In genomic region chr15:41487802-41488201, GRCh38 we compare ENCODE assay signal across 18 cellular contexts. TPM values are rescaled to one million over a fixed set of nuclear protein-coding genes. Genes with fewer than 3 reads are reported as not detected.
DNase-seq lines count a peak whose midpoint lies in the region; ATAC-seq, FAIRE-seq and TF ChIP-seq lines count a peak whose summit lies in the region.
"Had no signal": no experiment of that assay in that cellular context is flagged by ENCODE, and none has a peak within 500 bp of the region (broad histone marks: within the 10 kb centered on the region; RNA-seq: fewer than 3 reads in every experiment).

No MANE protein-coding gene starts in this region.

- H3K4me1 Mint-ChIP-seq in Caco-2 (ENCODE audit: low read depth, unreplicated experiment): peaks cover 14% of the 10 kb centered on the region
- peaks cover 63% of the 10 kb centered on the region for H3K4me1 Mint-ChIP-seq in activated naive CD8-positive, alpha-beta T cell treated with anti-CD3 and anti-CD28 coated beads, Interleukin-2, amount 50 U/mL, for 24 hours

- ATAC-seq in activated naive CD8-positive, alpha-beta T cell treated with anti-CD3 and anti-CD28 coated beads, Interleukin-2, amount 50 U/mL, for 24 hours: peak; percentile 11
- ATAC-seq in mucosa of descending colon: peak; percentile 10

- no peaks in the 10 kb centered on the region for H3K9me3 ChIP-seq in Caco-2
- no peaks in the 10 kb centered on the region for H3K9me3 ChIP-seq in mucosa of descending colon
- H3K9me3 ChIP-seq in ascending aorta: no peaks in the 10 kb centered on the region
- H3K9me3 ChIP-seq: BLaER1, spleen had no signal

- H3K9me3 Mint-ChIP-seq in Caco-2 (ENCODE audit: unreplicated experiment): no peaks in the 10 kb centered on the region
- H3K9me3 Mint-ChIP-seq in activated naive CD8-positive, alpha-beta T cell treated with anti-CD3 and anti-CD28 coated beads, Interleukin-2, amount 50 U/mL, for 24 hours: no peaks in the 10 kb centered on the region
- H3K9me3 Mint-ChIP-seq: dendritic cell treated with granulocyte-macrophage colony-stimulating factor and Interleukin-4, amounts not matched to agents 40 ng/mL and 50 ng/mL, for 4 days had no signal

- no peak overlapping the region for H3K27ac ChIP-seq in ascending aorta
- H3K27ac ChIP-seq: BLaER1, HL-60, spleen had no signal

- H3K4me3 ChIP-seq in Caco-2 (ENCODE audit: low read depth, low read length) (no peak overlapping the region), mucosa of descending colon (no peak overlapping the region), ascending aorta (no peak overlapping the region), foreskin fibroblast (ENCODE audit: low read depth in 1 of 2, low read length in 2 of 2) (no peak overlapping the region)
- H3K4me3 ChIP-seq: BLaER1, spleen had no signal

- POLR2A ChIA-PET in Caco-2 (lab: Charles Lee): no interaction called here

- H3K27ac Mint-ChIP-seq in Caco-2 (ENCODE audit: unreplicated experiment): peak overlapping the region; percentile 9
- H3K27ac Mint-ChIP-seq in activated naive CD8-positive, alpha-beta T cell treated with anti-CD3 and anti-CD28 coated beads, Interleukin-2, amount 50 U/mL, for 24 hours: peak overlapping the region; percentile 84
- H3K27ac Mint-ChIP-seq: dendritic cell treated with granulocyte-macrophage colony-stimulating factor and Interleukin-4, amounts not matched to agents 40 ng/mL and 50 ng/mL, for 4 days had no signal

- intact Hi-C loops in Caco-2 (cut with micrococcal nuclease; ENCODE audit: unreplicated experiment): no loop called here
- intact Hi-C loops in mucosa of descending colon (cut with DNase I, micrococcal nuclease): no loop called here
- intact Hi-C loops in ascending aorta (cut with DNase I): no loop called here

- H3K27me3 ChIP-seq in Caco-2 (replicated peaks; ENCODE audit: control insufficient read depth, insufficient read depth, low read length) (no peaks in the 10 kb centered on the region), ascending aorta (no peaks in the 10 kb centered on the region)

- H3K36me3 ChIP-seq in Caco-2 (ENCODE audit: control insufficient read depth, insufficient read depth, low read length) (no peaks in the 10 kb centered on the region; the same call in 1 of the 2 replicates), mucosa of descending colon (ENCODE audit: low read depth) (no peaks in the 10 kb centered on the region), ascending aorta (no peaks in the 10 kb centered on the region)

- H3K27me3 Mint-ChIP-seq in Caco-2 (ENCODE audit: insufficient read depth, unreplicated experiment): no peaks in the 10 kb centered on the region
- H3K27me3 Mint-ChIP-seq in activated naive CD8-positive, alpha-beta T cell treated with anti-CD3 and anti-CD28 coated beads, Interleukin-2, amount 50 U/mL, for 24 hours: peaks cover 21% of the 10 kb centered on the region

- H3K4me1 ChIP-seq in Caco-2: peaks cover 9% of the 10 kb centered on the region
- H3K4me1 ChIP-seq in mucosa of descending colon (ENCODE audit: low read depth): peaks cover 15% of the 10 kb centered on the region
- H3K4me1 ChIP-seq in ascending aorta: peaks cover 5 to 6% of the 10 kb centered on the region in 2 donors

- FAIRE-seq in RCC 7860 (lab: Jason Lieb, UNC): no peak

- no peak for DNase-seq in Caco-2
- DNase-seq in RCC 7860 (ENCODE audit: low spot score): peak; percentile 33
- DNase-seq in activated naive CD8-positive, alpha-beta T cell treated with anti-CD3 and anti-CD28 coated beads, Interleukin-2, amount 50 U/mL, for 24 hours: no peak
- peak in 1 of 3 donors; percentile 20 for DNase-seq in mucosa of descending colon
- no peak for DNase-seq in DMS79 treated with DMSO at 0.1 percent for 48 hours (lab: John Stamatoyannopoulos, UW)
- DNase-seq in activated CD4-positive, CD25-positive, alpha-beta regulatory T cell treated with anti-CD3 and anti-CD28 coated beads, Interleukin-2, amount 50 U/mL, for 72 hours: no peak
- no peak for DNase-seq in ascending aorta (ENCODE audit: low spot score in 2 of 2)
- no peak for DNase-seq in foreskin fibroblast
- DNase-seq: DMS79, HCEC 1CT, NCI-H1930, NCI-H524 treated with DMSO at 0.1 percent for 48 hours, occipital lobe had no signal

- H3K4me3 Mint-ChIP-seq in Caco-2 (ENCODE audit: unreplicated experiment): no peak overlapping the region
- H3K4me3 Mint-ChIP-seq in activated naive CD8-positive, alpha-beta T cell treated with anti-CD3 and anti-CD28 coated beads, Interleukin-2, amount 50 U/mL, for 24 hours: peak overlapping the region; percentile 49
- H3K4me3 Mint-ChIP-seq: dendritic cell treated with granulocyte-macrophage colony-stimulating factor and Interleukin-4, amounts not matched to agents 40 ng/mL and 50 ng/mL, for 4 days had no signal

- TF ChIP-seq CTCF in Caco-2 (IDR thresholded peaks at IDR 0.05; ENCODE audit: insufficient read depth in 1 of 2, low read depth in 1 of 2, low read length in 1 of 2, severe bottlenecking in 1 of 2, unreplicated experiment in 1 of 2): no peak
- TF ChIP-seq CTCF in mucosa of descending colon (IDR thresholded peaks at IDR 0.05): no peak
- TF ChIP-seq CTCF in ascending aorta (IDR thresholded peaks at IDR 0.05): no peak
- no peak for TF ChIP-seq CTCF in foreskin fibroblast (IDR thresholded peaks at IDR 0.05; ENCODE audit: low read depth, low read length)

- CTCF ChIA-PET in Caco-2 (lab: Charles Lee): interaction anchor here (0.7 kb wide), 1 partner anchor 242 kb away, joined by 4 read pairs; no protein-coding TSS in a partner anchor

- no TSS peak for BruUV-seq in Caco-2 (replicated peaks; lab: Mats Ljungman, UMichigan)

- peaks cover 26% of the 10 kb centered on the region for H3K36me3 Mint-ChIP-seq in Caco-2 (ENCODE audit: insufficient read depth, unreplicated experiment)
- H3K36me3 Mint-ChIP-seq in activated naive CD8-positive, alpha-beta T cell treated with anti-CD3 and anti-CD28 coated beads, Interleukin-2, amount 50 U/mL, for 24 hours (ENCODE audit: low read depth): peaks cover 3% of the 10 kb centered on the region

RNA-seq across cellular contexts. Expression of gene ITPKA, which starts 5.9 kb away (rescaled TPM):
- total RNA-seq in Caco-2 (2022): 16.2 and 18.1 TPM in 2 replicates
- 10 to 100 TPM; 18.3 to 57.5 (median 29.5) TPM for total RNA-seq in mucosa of descending colon
- total RNA-seq in ascending aorta: not detected

RNA-seq across cellular contexts. Expression of gene LTK, which starts 25.8 kb away (rescaled TPM):
- total RNA-seq in Caco-2 (2022): 8.5 and 10.9 TPM in 2 replicates
- total RNA-seq in mucosa of descending colon: 10 to 100 TPM in 2 of 3 donors, 1 to 10 TPM in 1; 5.5 to 23.3 (median 13.3) TPM
- total RNA-seq in ascending aorta: not detected
- total RNA-seq: lung microvascular endothelial cell, occipital lobe had no signal

RNA-seq across cellular contexts. Expression of gene RPAP1, which starts 56.3 kb away (rescaled TPM):
- 55.3 and 67.1 TPM in 2 replicates for total RNA-seq in Caco-2 (2022)
- 10 to 100 TPM; 25.1 to 32.7 (median 27.2) TPM for total RNA-seq in mucosa of descending colon
- total RNA-seq in ascending aorta: 59.4 TPM

Comparison
In these comparisons a context has a peak if more than half of its experiments do, and no peak if none do; other contexts are left out.
1. RNA of gene ITPKA, which starts 5.9 kb away (total RNA-seq): 18.3 to 57.5 TPM in mucosa of descending colon and 16.2 to 18.1 TPM in Caco-2; not detected in ascending aorta (single experiment); every median in the first group is over 10 times any median in the second.